ENCODE assay signal across 14 cellular contexts in the genomic region with DNA sequence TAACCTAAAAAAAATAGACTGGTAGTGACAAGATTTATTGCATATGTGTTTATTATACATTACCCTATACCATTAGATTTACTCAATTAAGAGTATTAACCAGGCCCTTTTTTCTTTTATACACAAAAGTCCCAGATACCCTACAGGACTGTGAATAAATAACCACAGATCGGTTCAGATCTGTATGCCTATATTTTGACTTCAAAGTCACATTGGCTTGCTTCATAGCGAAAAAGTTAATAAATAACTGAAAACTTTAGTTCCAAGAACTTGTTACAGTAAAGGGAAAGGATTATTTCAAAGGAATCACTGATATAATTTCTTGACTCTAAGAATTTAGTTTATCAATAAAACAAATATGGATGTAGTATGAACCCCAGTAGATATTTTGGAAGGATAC. TPM values are rescaled to one million over a fixed set of nuclear protein-coding genes. Genes with fewer than 3 reads are reported as not detected.
DNase-seq lines count a peak whose midpoint lies in the region; ATAC-seq, FAIRE-seq and TF ChIP-seq lines count a peak whose summit lies in the region.
"Had no signal": no experiment of that assay in that cellular context is flagged by ENCODE, and none has a peak within 500 bp of the region (broad histone marks: within the 10 kb centered on the region; RNA-seq: fewer than 3 reads in every experiment).

No MANE protein-coding gene starts in this region.

- H3K4me1 ChIP-seq in pancreas: peaks cover 18 to 32% (median 27%) of the 10 kb centered on the region in 3 donors
- H3K4me1 ChIP-seq in A673 (ENCODE audit: insufficient read depth, low read length, poor library complexity, severe bottlenecking): no peaks in the 10 kb centered on the region
- no peaks in the 10 kb centered on the region for H3K4me1 ChIP-seq in upper lobe of left lung

- POLR2A ChIA-PET in A673 (lab: Charles Lee; ENCODE audit: low non-redundant PET): no interaction called here

- CTCF ChIA-PET in A673 (lab: Charles Lee): no interaction called here

- H3K27me3 ChIP-seq in pancreas (no peaks in the 10 kb centered on the region), A673 (replicated peaks; ENCODE audit: insufficient read depth, low read depth, low read length, poor library complexity) (no peaks in the 10 kb centered on the region), upper lobe of left lung (no peaks in the 10 kb centered on the region)
- H3K27me3 ChIP-seq: BLaER1 treated with 17β-estradiol and CSF1 and Interleukin-3, amounts not matched to agents 10 nM and 100 nM had no signal

- WGBS in pancreas, 2 donors: 17 to 21% methylated on average over 2 of the region's 2 CpGs
- WGBS in upper lobe of left lung, 2 donors: 75 to 88% methylated on average over 2 of the region's 2 CpGs

- no peak overlapping the region for H3K4me3 ChIP-seq in pancreas
- H3K4me3 ChIP-seq in A673 (ENCODE audit: low read depth, low read length, poor library complexity, severe bottlenecking): no peak overlapping the region
- H3K4me3 ChIP-seq in upper lobe of left lung: no peak overlapping the region
- H3K4me3 ChIP-seq: BLaER1 treated with 17β-estradiol and CSF1 and Interleukin-3, amounts not matched to agents 10 nM and 100 nM; GM23338 had no signal

- FAIRE-seq in RCC 7860 (lab: Jason Lieb, UNC) (peak; percentile 54), pancreas (lab: Jason Lieb, UNC) (no peak)
- FAIRE-seq: G401.6, GM12891 had no signal

- H3K4me1 Mint-ChIP-seq in effector memory CD8-positive, alpha-beta T cell (ENCODE audit: low read depth in 2 of 2): no peaks in the 10 kb centered on the region
- H3K4me1 Mint-ChIP-seq: CD4-positive, CD25-positive, alpha-beta regulatory T cell had no signal

- H3K9me3 ChIP-seq in pancreas (no peaks in the 10 kb centered on the region), A673 (ENCODE audit: low read depth, low read length, poor library complexity, severe bottlenecking) (no peaks in the 10 kb centered on the region), upper lobe of left lung (no peaks in the 10 kb centered on the region)
- H3K9me3 ChIP-seq: BLaER1 treated with 17β-estradiol and CSF1 and Interleukin-3, amounts not matched to agents 10 nM and 100 nM had no signal

- no peak for TF ChIP-seq EP300 in upper lobe of left lung (IDR thresholded peaks at IDR 0.05)

- BruUV-seq in A673 (replicated peaks; lab: Mats Ljungman, UMichigan): no TSS peak

- no peaks in the 10 kb centered on the region for H3K27me3 Mint-ChIP-seq in effector memory CD8-positive, alpha-beta T cell
- H3K27me3 Mint-ChIP-seq: CD4-positive, CD25-positive, alpha-beta regulatory T cell had no signal

- H3K36me3 Mint-ChIP-seq in effector memory CD8-positive, alpha-beta T cell (ENCODE audit: insufficient read depth): peaks cover 18% of the 10 kb centered on the region

- no peak for TF ChIP-seq POLR2A in upper lobe of left lung (IDR thresholded peaks at IDR 0.05)

- H3K36me3 ChIP-seq in pancreas: no peaks in the 10 kb centered on the region
- no peaks in the 10 kb centered on the region for H3K36me3 ChIP-seq in A673 (ENCODE audit: insufficient read depth, low read length, poor library complexity, severe bottlenecking)
- peaks cover 0 to 55% (median 14%) of the 10 kb centered on the region in 4 donors for H3K36me3 ChIP-seq in upper lobe of left lung

- no peak overlapping the region for H3K27ac Mint-ChIP-seq in effector memory CD8-positive, alpha-beta T cell
- H3K27ac Mint-ChIP-seq: CD4-positive, CD25-positive, alpha-beta regulatory T cell; GM23338 had no signal

- ATAC-seq in left lobe of liver (peak; percentile 50), pancreas (peak; percentile 49 to 72 (median 68)), upper lobe of left lung (ENCODE audit: low FRiP score in 2 of 2) (no peak)
- no peak for ATAC-seq in effector memory CD8-positive, alpha-beta T cell (replicated peaks)
- ATAC-seq: GM23338 had no signal

- no peaks in the 10 kb centered on the region for H3K9me3 Mint-ChIP-seq in effector memory CD8-positive, alpha-beta T cell
- H3K9me3 Mint-ChIP-seq: CD4-positive, CD25-positive, alpha-beta regulatory T cell; GM23338 had no signal

- H3K4me3 Mint-ChIP-seq in effector memory CD8-positive, alpha-beta T cell: no peak overlapping the region
- H3K4me3 Mint-ChIP-seq: CD4-positive, CD25-positive, alpha-beta regulatory T cell; GM23338 had no signal

- DNase-seq in RCC 7860 (ENCODE audit: low spot score) (no peak), left lobe of liver (ENCODE audit: low spot score) (no peak), pancreas (no peak), A673 (ENCODE audit: low spot score) (no peak), NOMO-1 (lab: John Stamatoyannopoulos, UW; ENCODE audit: unreplicated experiment in 2 of 2) (no peak), upper lobe of left lung (no peak)
- DNase-seq in effector memory CD8-positive, alpha-beta T cell: no peak
- DNase-seq: CD4-positive, CD25-positive, alpha-beta regulatory T cell; DMS79; H7 had no signal

- intact Hi-C loops in pancreas (cut with DNase I): no loop called here
- intact Hi-C loops in A673 (cut with micrococcal nuclease; ENCODE audit: unreplicated experiment): no loop called here

- TF ChIP-seq CTCF in pancreas (IDR thresholded peaks at IDR 0.05): no peak
- TF ChIP-seq CTCF in A673 (conservative IDR thresholded peaks at IDR 0.05; ENCODE audit: low read depth, low read length): no peak
- TF ChIP-seq CTCF in upper lobe of left lung (IDR thresholded peaks at IDR 0.05): no peak

- peak overlapping the region in 2 of 4 donors; percentile 38 to 45 for H3K27ac ChIP-seq in pancreas
- H3K27ac ChIP-seq in A673 (ENCODE audit: low read depth, low read length, poor library complexity, severe bottlenecking): no peak overlapping the region
- H3K27ac ChIP-seq in upper lobe of left lung: no peak overlapping the region
- H3K27ac ChIP-seq: BLaER1 treated with 17β-estradiol and CSF1 and Interleukin-3, amounts not matched to agents 10 nM and 100 nM had no signal

RNA-seq across cellular contexts. Expression of a gene that starts 41.8 kb away (rescaled TPM):
- total RNA-seq in left lobe of liver (12.1 TPM), pancreas (10 to 100 TPM in 1 of 6 donors, 1 to 10 TPM in 5; 6.8 to 13.0 (median 7.9) TPM), A673 (2021) (10.5 and 11.5 TPM in 2 replicates), upper lobe of left lung (10 to 100 TPM in 2 of 6 donors, 1 to 10 TPM in 4; 2.1 to 19.7 (median 9.2) TPM)
- 10 to 100 TPM; 16.6 to 23.6 TPM for polyA plus RNA-seq in pancreas

Comparison
In these comparisons a context has a peak if more than half of its experiments do, and no peak if none do; other contexts are left out.
1. ATAC-seq: peak in left lobe of liver (single experiment) and pancreas (4 of 4); none in effector memory CD8-positive, alpha-beta T cell (single experiment) and upper lobe of left lung (0 of 2).